ENCODE assay signal across 28 cellular contexts in the genomic region with DNA sequence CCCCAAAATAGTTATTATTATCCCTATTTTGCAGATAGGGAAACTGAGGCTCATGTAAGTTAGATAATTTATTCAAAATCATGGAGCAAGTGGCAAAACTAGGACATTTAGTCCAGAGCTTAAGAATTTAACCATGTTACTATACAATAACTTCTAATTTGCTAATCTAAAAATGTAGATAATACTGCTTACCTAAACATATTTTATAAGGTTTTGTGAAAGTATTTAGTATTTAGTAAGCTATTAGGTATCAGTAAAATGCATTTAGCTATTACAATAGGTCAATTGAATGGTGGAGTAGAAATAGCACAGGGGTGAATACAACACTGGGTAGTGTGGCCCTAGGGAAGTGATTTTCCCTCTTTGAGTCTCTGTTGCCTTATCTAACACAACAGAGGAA.
"Had no signal": no experiment of that assay in that cellular context is flagged by ENCODE, and none has a peak within 500 bp of the region (broad histone marks: within the 10 kb centered on the region; RNA-seq: fewer than 3 reads in every experiment).

No MANE protein-coding gene starts in this region.

- H3K27ac ChIP-seq: colonic mucosa, coronary artery, dorsolateral prefrontal cortex, epithelial cell of prostate, esophagus muscularis mucosa, esophagus squamous epithelium, foreskin keratinocyte, gastrocnemius medialis, gastroesophageal sphincter, heart left ventricle, heart right ventricle, hepatocyte had no signal

- H3K4me2 ChIP-seq: hepatocyte had no signal

- H3K4me3 ChIP-seq: colonic mucosa, coronary artery, dorsolateral prefrontal cortex, esophagus muscularis mucosa, esophagus squamous epithelium, gastrocnemius medialis, gastroesophageal sphincter, heart left ventricle, heart right ventricle, hepatocyte had no signal

- DNase-seq: colonic mucosa; cortex of kidney; dermis blood vessel endothelial cell; dorsolateral prefrontal cortex; effector CD4-positive, alpha-beta T cell; effector CD8-positive, alpha-beta T cell; effector memory CD4-positive, alpha-beta T cell; effector memory CD8-positive, alpha-beta T cell; endodermal cell; erythroblast; esophagus squamous epithelium; foreskin fibroblast; foreskin keratinocyte; foreskin melanocyte; gastrocnemius medialis; glutamatergic neuron; head of caudate nucleus; heart left ventricle; heart right ventricle had no signal

- H3K4me1 ChIP-seq: colonic mucosa, esophagus muscularis mucosa, esophagus squamous epithelium, foreskin keratinocyte, gastrocnemius medialis, gastroesophageal sphincter, heart left ventricle, heart right ventricle had no signal

- FAIRE-seq: endometrium, endothelial cell of umbilical vein, frontal cortex had no signal

- ATAC-seq: effector memory CD8-positive, alpha-beta T cell; esophagus mucosa; foreskin keratinocyte; gastrocnemius medialis; gastroesophageal sphincter; heart left ventricle; heart right ventricle had no signal

- H2AFZ ChIP-seq: hepatocyte had no signal

- H3K9me3 ChIP-seq: colonic mucosa, esophagus muscularis mucosa, esophagus squamous epithelium, gastrocnemius medialis, gastroesophageal sphincter, heart left ventricle, heart right ventricle had no signal

- H3K79me2 ChIP-seq: hepatocyte had no signal

- H3K36me3 ChIP-seq: colonic mucosa, esophagus muscularis mucosa, esophagus squamous epithelium, gastrocnemius medialis, gastroesophageal sphincter, heart left ventricle, heart right ventricle had no signal

- H3K27me3 ChIP-seq: colonic mucosa, dorsolateral prefrontal cortex, esophagus muscularis mucosa, esophagus squamous epithelium, foreskin keratinocyte, gastrocnemius medialis, gastroesophageal sphincter, heart left ventricle, heart right ventricle, hepatocyte had no signal
